In genomic region chr3:73499787-73500186, GRCh38 we compare ENCODE assay signal across 13 cellular contexts.
A peak's percentile ranks its signal among the peaks of the same experiment; 100 is the strongest.
DNase-seq lines count a peak whose midpoint lies in the region; ATAC-seq and TF ChIP-seq lines count a peak whose summit lies in the region.
"Had no signal": no experiment of that assay in that cellular context is flagged by ENCODE, and none has a peak within 500 bp of the region (broad histone marks: within the 10 kb centered on the region; RNA-seq: fewer than 3 reads in every experiment).

No MANE protein-coding gene starts in this region.

- DNase-seq in brain microvascular endothelial cell (peak; percentile 53), C1 segment of cervical spinal cord (lab: John Stamatoyannopoulos, UW) (no peak), neural progenitor cell (ENCODE audit: low spot score) (no peak)
- DNase-seq in activated CD4-positive, alpha-beta T cell treated with anti-CD3 and anti-CD28 coated beads for 48 hours: no peak
- DNase-seq: activated gamma-delta T cell, NCI-H510A, Peyer's patch had no signal

- TF ChIP-seq CTCF in brain microvascular endothelial cell (IDR thresholded peaks at IDR 0.05; ENCODE audit: low read depth, low read length, missing control alignments) (no peak), neural progenitor cell (IDR thresholded peaks at IDR 0.05) (no peak)

- H3K4me2 ChIP-seq in neural progenitor cell: no peak overlapping the region

- no peaks in the 10 kb centered on the region for H3K79me2 ChIP-seq in neural progenitor cell (ENCODE audit: low read depth)

- H3K4me3 ChIP-seq in brain microvascular endothelial cell (ENCODE audit: low read depth, low read length) (no peak overlapping the region), neural progenitor cell (no peak overlapping the region)
- H3K4me3 ChIP-seq: cardiac muscle cell, Peyer's patch had no signal

- H3F3A ChIP-seq in neural progenitor cell (ENCODE audit: low read depth): no peaks in the 10 kb centered on the region

- in situ Hi-C loops in brain microvascular endothelial cell (cut with HindIII; ENCODE audit: low pct_ligation_motif_present, low sequenced_read_pairs): no loop called here

- no peak overlapping the region for H3K27ac Mint-ChIP-seq in neural progenitor cell

- no peak overlapping the region for H2AFZ ChIP-seq in neural progenitor cell (replicated peaks)

- peaks cover 20% of the 10 kb centered on the region for H3K4me1 Mint-ChIP-seq in neural progenitor cell

- peaks cover 3% of the 10 kb centered on the region for H3K27me3 Mint-ChIP-seq in neural progenitor cell (ENCODE audit: insufficient read depth, low read depth)

- ATAC-seq in GM18505 (IDR thresholded peaks at IDR 0.05; ENCODE audit: unreplicated experiment) (peak; percentile 40), GM21390 (IDR thresholded peaks at IDR 0.05; ENCODE audit: unreplicated experiment) (peak; percentile 31), HG03103 (IDR thresholded peaks at IDR 0.05; ENCODE audit: low read depth, unreplicated experiment) (peak; percentile 50), HG03159 (IDR thresholded peaks at IDR 0.05; ENCODE audit: unreplicated experiment) (no peak)
- ATAC-seq: HCT116 had no signal

- no peaks in the 10 kb centered on the region for H3K9me3 ChIP-seq in neural progenitor cell (ENCODE audit: low read depth)
- H3K9me3 ChIP-seq: Peyer's patch had no signal

- H3K9ac ChIP-seq in neural progenitor cell: no peak overlapping the region

- no peak for TF ChIP-seq POLR2A in GM18505 (IDR thresholded peaks at IDR 0.05; ENCODE audit: borderline replicate concordance, extremely low read depth, insufficient read depth, insufficient read length)

- H3K36me3 Mint-ChIP-seq in neural progenitor cell: no peaks in the 10 kb centered on the region

- H3K4me3 Mint-ChIP-seq in neural progenitor cell: no peak overlapping the region

- H3K27ac ChIP-seq in brain microvascular endothelial cell: no peak overlapping the region
- no peak overlapping the region for H3K27ac ChIP-seq in neural progenitor cell
- H3K27ac ChIP-seq: Peyer's patch had no signal

- no peaks in the 10 kb centered on the region for H4K20me1 ChIP-seq in neural progenitor cell (ENCODE audit: low read depth)

- H3K4me1 ChIP-seq in neural progenitor cell: peaks cover 12% of the 10 kb centered on the region

- H3K27me3 ChIP-seq in brain microvascular endothelial cell (replicated peaks): no peaks in the 10 kb centered on the region
- H3K27me3 ChIP-seq in neural progenitor cell: no peaks in the 10 kb centered on the region
- H3K27me3 ChIP-seq: cardiac muscle cell, Peyer's patch had no signal

- H3K36me3 ChIP-seq in brain microvascular endothelial cell (replicated peaks) (no peaks in the 10 kb centered on the region), neural progenitor cell (no peaks in the 10 kb centered on the region)
- H3K36me3 ChIP-seq: cardiac muscle cell, Peyer's patch had no signal

- no peaks in the 10 kb centered on the region for H3K9me3 Mint-ChIP-seq in neural progenitor cell
